In the genomic region with DNA sequence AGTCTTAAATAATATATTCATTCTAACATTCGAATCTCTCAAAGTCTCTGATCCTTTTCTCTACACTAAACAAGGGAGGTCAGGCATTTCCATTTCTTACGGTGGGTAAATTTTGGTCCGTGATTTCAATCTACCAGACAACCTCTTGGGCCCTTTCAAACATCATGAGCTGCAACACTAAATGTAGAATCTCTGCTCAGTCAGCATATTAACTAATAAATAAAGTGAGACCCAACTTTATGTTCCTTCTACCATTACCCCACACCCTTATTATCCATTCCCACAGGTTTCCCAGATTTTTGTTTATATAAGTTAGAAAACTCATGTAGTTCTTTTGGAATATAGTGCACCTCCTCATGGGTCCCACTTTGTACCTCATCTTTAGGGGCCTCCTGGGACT, we compare ENCODE assay signal across 11 cellular contexts. TPM values are rescaled to one million over a fixed set of nuclear protein-coding genes. Genes with fewer than 3 reads are reported as not detected.
"Had no signal": no experiment of that assay in that cellular context is flagged by ENCODE, and none has a peak within 500 bp of the region (broad histone marks: within the 10 kb centered on the region; RNA-seq: fewer than 3 reads in every experiment).

No MANE protein-coding gene starts in this region.

- H3K4me2 ChIP-seq: KMS-11 had no signal

- DNase-seq: GM23248, GOT3, H7, HFFc6, KBM-7 had no signal

- H3K36me3 ChIP-seq: HAP-1 had no signal

- H2AFZ ChIP-seq: GM23248 had no signal

- FAIRE-seq: HTR-8/SVneo had no signal

- H3K4me1 ChIP-seq: HAP-1 had no signal

- H3K9me3 ChIP-seq: HAP-1 had no signal

- H3K27ac ChIP-seq: GM23248, KMS-11 had no signal

- ATAC-seq: HCT116 had no signal

- H3K4me3 Mint-ChIP-seq: HFFc6 had no signal

- H3K9me3 Mint-ChIP-seq: HFFc6 had no signal

- H3K4me3 ChIP-seq: GM23248, HAP-1 had no signal

- H3K27ac Mint-ChIP-seq: HFFc6 had no signal

- H3K9ac ChIP-seq: GM23248, KMS-11 had no signal

RNA-seq across cellular contexts. Expression of a gene that starts 24.9 kb away (rescaled TPM):
- total RNA-seq: GM23248, HFFc6, HT-29 had no signal
- polyA plus RNA-seq: GM23248 had no signal

RNA-seq across cellular contexts. Expression of a gene that starts 32.0 kb away (rescaled TPM):
- total RNA-seq: GM23248, H4, HFFc6, HT-29 had no signal
- polyA plus RNA-seq: GM23248 had no signal

RNA-seq across cellular contexts. Expression of a gene that starts 52.4 kb away (rescaled TPM):
- total RNA-seq: GM23248, H4, HFFc6, HT-29 had no signal
- polyA plus RNA-seq: GM23248 had no signal
